13 cellular contexts compared by ENCODE assay signal in the genomic region with DNA sequence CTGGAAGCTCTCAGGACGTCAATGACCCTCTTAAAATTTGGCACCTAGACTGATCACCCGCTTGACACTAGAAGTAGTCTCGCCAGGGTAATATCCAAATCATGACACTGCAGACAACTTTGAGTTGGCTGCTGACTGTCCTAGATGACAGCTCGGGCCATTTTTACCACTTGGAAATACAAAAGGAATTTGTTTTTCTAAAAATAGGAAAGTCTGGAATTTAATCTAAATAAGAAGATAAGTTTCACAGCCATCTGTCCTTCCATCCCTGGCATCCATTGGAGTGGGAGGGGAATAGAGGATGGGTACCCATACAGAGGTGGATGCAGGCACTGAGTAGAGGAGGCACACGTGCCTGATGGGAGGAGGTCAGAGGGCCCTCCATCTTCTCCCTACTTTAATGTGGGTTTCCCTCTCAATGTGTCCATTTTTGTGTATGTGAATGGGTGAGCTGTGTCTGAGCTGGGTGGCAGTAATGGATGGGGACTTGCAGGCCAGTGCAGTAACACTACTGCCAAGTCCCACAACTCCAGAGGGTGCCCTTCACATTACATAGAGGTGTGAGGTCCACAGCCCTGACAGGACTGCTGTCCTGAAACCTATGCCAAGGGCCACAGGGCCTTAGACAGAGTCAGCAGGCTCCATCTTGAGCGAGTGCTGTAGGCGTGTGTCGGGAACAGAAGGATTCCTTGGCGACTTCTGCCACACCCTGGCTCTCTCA.
DNase-seq lines count a peak whose midpoint lies in the region; ATAC-seq and TF ChIP-seq lines count a peak whose summit lies in the region.
"Had no signal": no experiment of that assay in that cellular context is flagged by ENCODE, and none has a peak within 500 bp of the region (broad histone marks: within the 10 kb centered on the region; RNA-seq: fewer than 3 reads in every experiment).

No MANE protein-coding gene starts in this region.

- no peaks in the 10 kb centered on the region for H4K20me1 ChIP-seq in GM23248 (ENCODE audit: insufficient read depth)

- ATAC-seq in GM21423 (IDR thresholded peaks at IDR 0.05; ENCODE audit: unreplicated experiment) = no peak
- no peak for ATAC-seq in GM21367 (IDR thresholded peaks at IDR 0.05; ENCODE audit: unreplicated experiment)

- H3K36me3 ChIP-seq in GM23248 (ENCODE audit: low read depth) (peaks cover 2% of the 10 kb centered on the region; the same call in 1 of the 2 replicates), spleen (no peaks in the 10 kb centered on the region)

- in situ Hi-C loops in GM23248 (cut with MboI) = no loop called here

- no peaks in the 10 kb centered on the region for H3K9me2 ChIP-seq in GM23248 (ENCODE audit: insufficient read depth)

- H3K79me2 ChIP-seq in GM23248 (ENCODE audit: insufficient read depth) = peaks cover 95% of the 10 kb centered on the region

- H3K27me3 ChIP-seq in GM23248 (replicated peaks; ENCODE audit: insufficient read depth) (no peaks in the 10 kb centered on the region), spleen (replicated peaks in 1 of 7) (no peaks in the 10 kb centered on the region)
- H3K27me3 ChIP-seq: SJSA1 had no signal

- H3K27ac ChIP-seq in GM23248 (peak overlapping the region; percentile 92), coronary artery (peak overlapping the region; percentile 60 to 87), spleen (peak overlapping the region in 3 of 8 donors; percentile 21 to 31 (median 30))
- H3K27ac ChIP-seq: epithelial cell of prostate, SJSA1 had no signal

- peak overlapping the region; percentile 48 for H3K4me2 ChIP-seq in GM23248 (ENCODE audit: unreplicated experiment)

- no peak overlapping the region for H3K4me3 ChIP-seq in GM23248
- no peak overlapping the region for H3K4me3 ChIP-seq in coronary artery
- no peak overlapping the region for H3K4me3 ChIP-seq in spleen
- H3K4me3 ChIP-seq: SJSA1 had no signal

- WGBS in GM23248 (ENCODE audit: low coverage in 1 of 2, low lambda C conversion rate in 2 of 2, missing lambda C conversion rate in 2 of 2), 2 experiments = 19 to 23% methylated on average over 9 of the region's 9 CpGs
- WGBS in spleen, 5 donors = 54 to 76% (median 66%) methylated on average over 7 to 9 of the region's 9 CpGs

- TF ChIP-seq CTCF in coronary artery (IDR thresholded peaks at IDR 0.05) (no peak), spleen (IDR thresholded peaks at IDR 0.05 in 8 of 11, conservative IDR thresholded peaks at IDR 0.05 in 3 of 11) (no peak)

- peak overlapping the region; percentile 22; the same call in 1 of the 2 replicates for H3K9ac ChIP-seq in GM23248

- no peak for TF ChIP-seq POLR2A in spleen (IDR thresholded peaks at IDR 0.05)

- no peak overlapping the region for H2AFZ ChIP-seq in GM23248

- H3F3A ChIP-seq in GM23248 (ENCODE audit: insufficient read depth) = peaks cover 72% of the 10 kb centered on the region

- H3K4me1 ChIP-seq in GM23248 (ENCODE audit: insufficient read depth) (peaks cover 60% of the 10 kb centered on the region), spleen (peaks cover 0 to 12% (median 0%) of the 10 kb centered on the region in 6 donors)

- H3K9me3 ChIP-seq in GM23248 (ENCODE audit: low read depth) = no peaks in the 10 kb centered on the region
- H3K9me3 ChIP-seq in spleen = no peaks in the 10 kb centered on the region
- H3K9me3 ChIP-seq: SJSA1 had no signal

- intact Hi-C loops in spleen (cut with DNase I; ENCODE audit: low total_unique reads) = no loop called here

- DNase-seq in GM23248 (peak; percentile 43), coronary artery (ENCODE audit: low spot score) (no peak), mesenteric fat pad (ENCODE audit: low spot score) (peak; percentile 5), spleen (peak; percentile 38), cerebellar nuclear complex (lab: John Stamatoyannopoulos, UW) (no peak), D341Med (ENCODE audit: low spot score) (no peak)
- DNase-seq: activated naive CD4-positive, alpha-beta T cell; NCI-H1092; retina had no signal

Comparison
In these comparisons a context has a peak if more than half of its experiments do, and no peak if none do; other contexts are left out.
1. DNase-seq: peak in GM23248 (single experiment), mesenteric fat pad (single experiment) and spleen (single experiment); none in coronary artery (single experiment), cerebellar nuclear complex (0 of 2) and D341Med (single experiment).